Comparison of ENCODE assay signal across 1 cellular context in the genomic region with DNA sequence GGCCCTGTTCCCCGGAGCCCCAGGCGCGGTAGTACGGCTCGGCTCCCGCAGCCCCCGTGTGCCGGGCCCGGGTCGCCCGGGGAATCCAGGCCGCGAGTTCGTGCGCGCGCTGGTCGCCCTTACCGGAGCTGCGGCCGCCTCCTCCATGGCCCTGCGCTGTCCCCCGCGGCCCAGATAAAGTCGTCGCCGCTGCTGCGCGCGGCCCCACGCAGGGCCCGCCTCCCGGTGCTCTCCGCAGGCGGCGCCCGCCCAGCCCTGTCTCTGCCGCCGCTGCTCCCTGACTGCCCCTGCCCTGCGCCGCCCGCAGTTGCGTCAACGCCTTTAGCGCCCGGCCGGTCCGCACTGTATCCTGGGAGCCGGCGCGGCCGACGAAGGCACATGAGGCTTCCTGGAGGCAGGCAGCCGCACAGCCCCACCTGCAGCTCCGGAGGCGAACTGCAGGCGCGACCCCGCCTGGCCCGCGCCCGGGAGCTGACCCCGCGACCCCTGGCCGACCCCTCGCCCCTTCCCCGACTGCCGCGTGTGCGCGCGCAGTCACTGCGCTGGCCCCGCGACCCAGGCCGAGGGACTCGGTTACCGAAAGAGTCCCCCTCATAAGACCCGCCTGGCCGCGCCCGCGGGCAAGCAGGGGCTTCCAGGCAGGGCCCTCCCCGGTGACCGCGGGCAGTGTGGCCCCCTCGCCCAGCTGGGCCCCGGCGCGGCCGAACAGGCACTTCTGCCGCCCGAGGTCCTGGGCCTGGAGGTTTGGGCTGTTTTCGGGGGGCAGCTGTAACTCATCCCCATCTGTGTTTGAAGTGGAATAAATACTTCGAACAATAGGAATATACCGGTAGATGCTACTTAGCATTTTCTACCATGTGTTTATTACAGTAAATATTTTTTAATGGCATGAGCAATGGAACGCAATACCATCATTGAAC.
TF ChIP-seq lines count a peak whose summit lies in the region.

No MANE protein-coding gene starts in this region.

TF ChIP-seq in HepG2, 621 proteins besides CTCF, POLR2A, EP300 and RAD21 (continued from another document and continues in another):
- TF ChIP-seq, protein P1, sequence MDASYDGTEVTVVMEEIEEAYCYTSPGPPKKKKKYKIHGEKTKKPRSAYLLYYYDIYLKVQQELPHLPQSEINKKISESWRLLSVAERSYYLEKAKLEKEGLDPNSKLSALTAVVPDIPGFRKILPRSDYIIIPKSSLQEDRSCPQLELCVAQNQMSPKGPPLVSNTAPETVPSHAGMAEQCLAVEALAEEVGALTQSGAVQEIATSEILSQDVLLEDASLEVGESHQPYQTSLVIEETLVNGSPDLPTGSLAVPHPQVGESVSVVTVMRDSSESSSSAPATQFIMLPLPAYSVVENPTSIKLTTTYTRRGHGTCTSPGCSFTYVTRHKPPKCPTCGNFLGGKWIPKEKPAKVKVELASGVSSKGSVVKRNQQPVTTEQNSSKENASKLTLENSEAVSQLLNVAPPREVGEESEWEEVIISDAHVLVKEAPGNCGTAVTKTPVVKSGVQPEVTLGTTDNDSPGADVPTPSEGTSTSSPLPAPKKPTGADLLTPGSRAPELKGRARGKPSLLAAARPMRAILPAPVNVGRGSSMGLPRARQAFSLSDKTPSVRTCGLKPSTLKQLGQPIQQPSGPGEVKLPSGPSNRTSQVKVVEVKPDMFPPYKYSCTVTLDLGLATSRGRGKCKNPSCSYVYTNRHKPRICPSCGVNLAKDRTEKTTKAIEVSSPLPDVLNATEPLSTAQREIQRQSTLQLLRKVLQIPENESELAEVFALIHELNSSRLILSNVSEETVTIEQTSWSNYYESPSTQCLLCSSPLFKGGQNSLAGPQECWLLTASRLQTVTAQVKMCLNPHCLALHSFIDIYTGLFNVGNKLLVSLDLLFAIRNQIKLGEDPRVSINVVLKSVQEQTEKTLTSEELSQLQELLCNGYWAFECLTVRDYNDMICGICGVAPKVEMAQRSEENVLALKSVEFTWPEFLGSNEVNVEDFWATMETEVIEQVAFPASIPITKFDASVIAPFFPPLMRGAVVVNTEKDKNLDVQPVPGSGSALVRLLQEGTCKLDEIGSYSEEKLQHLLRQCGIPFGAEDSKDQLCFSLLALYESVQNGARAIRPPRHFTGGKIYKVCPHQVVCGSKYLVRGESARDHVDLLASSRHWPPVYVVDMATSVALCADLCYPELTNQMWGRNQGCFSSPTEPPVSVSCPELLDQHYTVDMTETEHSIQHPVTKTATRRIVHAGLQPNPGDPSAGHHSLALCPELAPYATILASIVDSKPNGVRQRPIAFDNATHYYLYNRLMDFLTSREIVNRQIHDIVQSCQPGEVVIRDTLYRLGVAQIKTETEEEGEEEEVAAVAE (CRISPR knock-in tag; IDR thresholded peaks at IDR 0.05; ENCODE audit: borderline replicate concordance) = peak; percentile 77; the same call in 1 of the 2 replicates
- peak; percentile 97 for TF ChIP-seq ZBTB7B (CRISPR knock-in tag; IDR thresholded peaks at IDR 0.05)
- TF ChIP-seq ATAD3A (CRISPR knock-in tag; IDR thresholded peaks at IDR 0.05) = no peak
- TF ChIP-seq, protein P2, sequence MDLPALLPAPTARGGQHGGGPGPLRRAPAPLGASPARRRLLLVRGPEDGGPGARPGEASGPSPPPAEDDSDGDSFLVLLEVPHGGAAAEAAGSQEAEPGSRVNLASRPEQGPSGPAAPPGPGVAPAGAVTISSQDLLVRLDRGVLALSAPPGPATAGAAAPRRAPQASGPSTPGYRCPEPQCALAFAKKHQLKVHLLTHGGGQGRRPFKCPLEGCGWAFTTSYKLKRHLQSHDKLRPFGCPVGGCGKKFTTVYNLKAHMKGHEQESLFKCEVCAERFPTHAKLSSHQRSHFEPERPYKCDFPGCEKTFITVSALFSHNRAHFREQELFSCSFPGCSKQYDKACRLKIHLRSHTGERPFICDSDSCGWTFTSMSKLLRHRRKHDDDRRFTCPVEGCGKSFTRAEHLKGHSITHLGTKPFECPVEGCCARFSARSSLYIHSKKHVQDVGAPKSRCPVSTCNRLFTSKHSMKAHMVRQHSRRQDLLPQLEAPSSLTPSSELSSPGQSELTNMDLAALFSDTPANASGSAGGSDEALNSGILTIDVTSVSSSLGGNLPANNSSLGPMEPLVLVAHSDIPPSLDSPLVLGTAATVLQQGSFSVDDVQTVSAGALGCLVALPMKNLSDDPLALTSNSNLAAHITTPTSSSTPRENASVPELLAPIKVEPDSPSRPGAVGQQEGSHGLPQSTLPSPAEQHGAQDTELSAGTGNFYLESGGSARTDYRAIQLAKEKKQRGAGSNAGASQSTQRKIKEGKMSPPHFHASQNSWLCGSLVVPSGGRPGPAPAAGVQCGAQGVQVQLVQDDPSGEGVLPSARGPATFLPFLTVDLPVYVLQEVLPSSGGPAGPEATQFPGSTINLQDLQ (CRISPR knock-in tag; IDR thresholded peaks at IDR 0.05) = peak; percentile 54; the same call in 1 of the 2 replicates
- peak; percentile 67; the same call in 1 of the 2 replicates for TF ChIP-seq ZNF546 (CRISPR knock-in tag; conservative IDR thresholded peaks at IDR 0.05)
- TF ChIP-seq BORCS8-MEF2B (CRISPR knock-in tag; IDR thresholded peaks at IDR 0.05) = peak; percentile 83
- TF ChIP-seq ATF4 (CRISPR knock-in tag; IDR thresholded peaks at IDR 0.05) = peak in 1 of 2 experiments; percentile 97; a peak in 2 of 4 replicates
- TF ChIP-seq ZNF839 (CRISPR knock-in tag; IDR thresholded peaks at IDR 0.05; ENCODE audit: borderline replicate concordance) = no peak
- TF ChIP-seq CSRNP2 (CRISPR knock-in tag; conservative IDR thresholded peaks at IDR 0.05; ENCODE audit: low read depth) = no peak
- TF ChIP-seq ZNF598 (CRISPR knock-in tag; IDR thresholded peaks at IDR 0.05; ENCODE audit: borderline replicate concordance) = peak; percentile 83; the same call in 1 of the 2 replicates
- TF ChIP-seq SIX4 (CRISPR knock-in tag; IDR thresholded peaks at IDR 0.05) = no peak
- no peak for TF ChIP-seq RARG (CRISPR knock-in tag; IDR thresholded peaks at IDR 0.05; ENCODE audit: low read depth)
- peak; percentile 86; the same call in 1 of the 2 replicates for TF ChIP-seq KLF6 (CRISPR knock-in tag; IDR thresholded peaks at IDR 0.05)
- TF ChIP-seq FUBP1 (CRISPR knock-in tag; IDR thresholded peaks at IDR 0.05; ENCODE audit: borderline replicate concordance) = peak; percentile 38; the same call in 1 of the 2 replicates
- TF ChIP-seq, protein P3, sequence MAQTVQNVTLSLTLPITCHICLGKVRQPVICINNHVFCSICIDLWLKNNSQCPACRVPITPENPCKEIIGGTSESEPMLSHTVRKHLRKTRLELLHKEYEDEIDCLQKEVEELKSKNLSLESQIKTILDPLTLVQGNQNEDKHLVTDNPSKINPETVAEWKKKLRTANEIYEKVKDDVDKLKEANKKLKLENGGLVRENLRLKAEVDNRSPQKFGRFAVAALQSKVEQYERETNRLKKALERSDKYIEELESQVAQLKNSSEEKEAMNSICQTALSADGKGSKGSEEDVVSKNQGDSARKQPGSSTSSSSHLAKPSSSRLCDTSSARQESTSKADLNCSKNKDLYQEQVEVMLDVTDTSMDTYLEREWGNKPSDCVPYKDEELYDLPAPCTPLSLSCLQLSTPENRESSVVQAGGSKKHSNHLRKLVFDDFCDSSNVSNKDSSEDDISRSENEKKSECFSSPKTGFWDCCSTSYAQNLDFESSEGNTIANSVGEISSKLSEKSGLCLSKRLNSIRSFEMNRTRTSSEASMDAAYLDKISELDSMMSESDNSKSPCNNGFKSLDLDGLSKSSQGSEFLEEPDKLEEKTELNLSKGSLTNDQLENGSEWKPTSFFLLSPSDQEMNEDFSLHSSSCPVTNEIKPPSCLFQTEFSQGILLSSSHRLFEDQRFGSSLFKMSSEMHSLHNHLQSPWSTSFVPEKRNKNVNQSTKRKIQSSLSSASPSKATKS (CRISPR knock-in tag; IDR thresholded peaks at IDR 0.05) = no peak
- TF ChIP-seq ZNF569 (CRISPR knock-in tag; IDR thresholded peaks at IDR 0.05; ENCODE audit: borderline replicate concordance) = no peak
- TF ChIP-seq ARID2 (CRISPR knock-in tag; IDR thresholded peaks at IDR 0.05; ENCODE audit: borderline replicate concordance) = no peak
- TF ChIP-seq CBX5 (CRISPR knock-in tag; IDR thresholded peaks at IDR 0.05; ENCODE audit: borderline replicate concordance) = peak; percentile 72; the same call in 1 of the 2 replicates
- TF ChIP-seq NCOR1 (IDR thresholded peaks at IDR 0.05; ENCODE audit: borderline replicate concordance, low read length) = peak; percentile 34; the same call in 1 of the 2 replicates
- TF ChIP-seq SP140L (CRISPR knock-in tag; IDR thresholded peaks at IDR 0.05; ENCODE audit: borderline replicate concordance) = no peak
- no peak for TF ChIP-seq ZNF816 (CRISPR knock-in tag; IDR thresholded peaks at IDR 0.05; ENCODE audit: borderline replicate concordance)
- TF ChIP-seq BCL6 (CRISPR knock-in tag; IDR thresholded peaks at IDR 0.05) = peak; percentile 61
- no peak for TF ChIP-seq ZNF44 (CRISPR knock-in tag; IDR thresholded peaks at IDR 0.05)
- no peak for TF ChIP-seq ZNF704 (CRISPR knock-in tag; IDR thresholded peaks at IDR 0.05; ENCODE audit: borderline replicate concordance)
- TF ChIP-seq SRY (CRISPR knock-in tag; IDR thresholded peaks at IDR 0.05) = no peak; the same call in 1 of the 2 replicates
- peak; percentile 71; the same call in 1 of the 2 replicates for TF ChIP-seq E2F1 (CRISPR knock-in tag; IDR thresholded peaks at IDR 0.05)
- peak; percentile 41; the same call in 1 of the 2 replicates for TF ChIP-seq PRDM15 (CRISPR knock-in tag; IDR thresholded peaks at IDR 0.05)
- peak; percentile 92 for TF ChIP-seq YEATS2 (CRISPR knock-in tag; IDR thresholded peaks at IDR 0.05; ENCODE audit: borderline replicate concordance)
